In the genomic region with DNA sequence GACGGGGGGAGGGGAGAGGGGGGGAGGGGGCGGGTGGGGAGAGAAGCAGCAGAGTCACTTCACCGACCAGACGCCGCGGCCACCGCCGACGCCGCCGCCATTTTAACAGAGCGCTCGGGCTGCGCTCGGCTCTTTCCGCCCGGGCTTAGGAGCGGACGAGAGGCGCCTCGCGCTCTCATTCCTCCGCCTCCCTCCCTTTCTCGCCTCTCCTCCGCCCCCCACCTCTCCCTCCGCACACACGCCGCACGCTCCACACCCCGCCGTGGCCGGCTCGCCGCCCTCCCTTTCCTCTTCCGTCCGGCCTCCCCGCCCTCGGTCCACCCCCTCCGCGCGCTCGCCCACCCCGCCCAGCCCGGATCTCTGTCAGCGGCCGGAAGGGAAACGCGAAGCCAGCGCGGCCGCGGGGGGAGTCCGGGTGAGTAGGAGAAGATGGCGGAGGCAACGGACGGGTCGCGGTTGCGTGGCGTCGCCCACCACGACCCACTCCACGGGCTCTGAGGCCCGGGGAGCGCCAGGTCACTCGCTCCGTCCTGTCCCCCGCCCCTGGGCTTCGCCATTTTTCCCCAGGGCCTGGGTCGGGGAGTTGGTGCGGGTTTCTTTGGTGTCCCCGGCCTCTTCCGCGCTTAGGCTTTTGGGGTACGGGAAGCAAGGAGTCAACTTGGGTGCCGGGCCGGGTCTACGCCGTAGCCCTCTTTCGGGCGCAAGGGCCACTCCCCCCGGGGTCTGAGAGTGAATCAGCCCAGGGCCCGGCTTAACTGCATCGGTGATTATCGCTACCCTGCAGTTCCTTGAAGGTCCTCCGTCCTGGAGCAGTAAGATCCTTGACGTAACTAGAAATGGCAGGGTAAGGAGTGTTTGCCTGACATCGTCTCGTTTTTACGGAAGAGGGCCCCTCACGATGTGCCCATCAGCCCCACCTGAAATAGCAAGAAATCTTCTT, we compare ENCODE assay signal across 8 cellular contexts. TPM values are rescaled to one million over a fixed set of nuclear protein-coding genes. Genes with fewer than 3 reads are reported as not detected.
DNase-seq lines count a peak whose midpoint lies in the region; ATAC-seq, FAIRE-seq and TF ChIP-seq lines count a peak whose summit lies in the region.

A gene with protein sequence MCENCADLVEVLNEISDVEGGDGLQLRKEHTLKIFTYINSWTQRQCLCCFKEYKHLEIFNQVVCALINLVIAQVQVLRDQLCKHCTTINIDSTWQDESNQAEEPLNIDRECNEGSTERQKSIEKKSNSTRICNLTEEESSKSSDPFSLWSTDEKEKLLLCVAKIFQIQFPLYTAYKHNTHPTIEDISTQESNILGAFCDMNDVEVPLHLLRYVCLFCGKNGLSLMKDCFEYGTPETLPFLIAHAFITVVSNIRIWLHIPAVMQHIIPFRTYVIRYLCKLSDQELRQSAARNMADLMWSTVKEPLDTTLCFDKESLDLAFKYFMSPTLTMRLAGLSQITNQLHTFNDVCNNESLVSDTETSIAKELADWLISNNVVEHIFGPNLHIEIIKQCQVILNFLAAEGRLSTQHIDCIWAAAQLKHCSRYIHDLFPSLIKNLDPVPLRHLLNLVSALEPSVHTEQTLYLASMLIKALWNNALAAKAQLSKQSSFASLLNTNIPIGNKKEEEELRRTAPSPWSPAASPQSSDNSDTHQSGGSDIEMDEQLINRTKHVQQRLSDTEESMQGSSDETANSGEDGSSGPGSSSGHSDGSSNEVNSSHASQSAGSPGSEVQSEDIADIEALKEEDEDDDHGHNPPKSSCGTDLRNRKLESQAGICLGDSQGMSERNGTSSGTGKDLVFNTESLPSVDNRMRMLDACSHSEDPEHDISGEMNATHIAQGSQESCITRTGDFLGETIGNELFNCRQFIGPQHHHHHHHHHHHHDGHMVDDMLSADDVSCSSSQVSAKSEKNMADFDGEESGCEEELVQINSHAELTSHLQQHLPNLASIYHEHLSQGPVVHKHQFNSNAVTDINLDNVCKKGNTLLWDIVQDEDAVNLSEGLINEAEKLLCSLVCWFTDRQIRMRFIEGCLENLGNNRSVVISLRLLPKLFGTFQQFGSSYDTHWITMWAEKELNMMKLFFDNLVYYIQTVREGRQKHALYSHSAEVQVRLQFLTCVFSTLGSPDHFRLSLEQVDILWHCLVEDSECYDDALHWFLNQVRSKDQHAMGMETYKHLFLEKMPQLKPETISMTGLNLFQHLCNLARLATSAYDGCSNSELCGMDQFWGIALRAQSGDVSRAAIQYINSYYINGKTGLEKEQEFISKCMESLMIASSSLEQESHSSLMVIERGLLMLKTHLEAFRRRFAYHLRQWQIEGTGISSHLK (N-terminal part only) (minus strand): TSS at position 123 of the 940 bp plus-strand sequence. CDS start 395 bp downstream, outside the sequence.

- no peaks in the 10 kb centered on the region for H3K9me3 Mint-ChIP-seq in activated naive CD8-positive, alpha-beta T cell treated with anti-CD3 and anti-CD28 coated beads, Interleukin-2, amount 50 U/mL, for 24 hours

- H3K9me3 ChIP-seq in pancreas (no peaks in the 10 kb centered on the region), thyroid gland (no peaks in the 10 kb centered on the region)

- 0 to 2% methylated on average over 77 to 89 of the region's 91 CpGs for WGBS in pancreas, 2 donors
- 0 to 1% methylated on average over 38 to 56 of the region's 91 CpGs for WGBS in thyroid gland, 2 donors

- intact Hi-C loops in Right ventricle myocardium superior (cut with DNase I) = no loop called here
- intact Hi-C loops in pancreas (cut with DNase I) = loop anchor here in 1 of 3 donors (10.0 kb wide), 1 partner anchor 64 kb away; a partner anchor contains a TSS
- intact Hi-C loops in thyroid gland (cut with DNase I) = loop anchor here (10.0 kb wide), 1 partner anchor 64 kb away; a partner anchor contains a TSS

- H3K36me3 Mint-ChIP-seq in activated naive CD8-positive, alpha-beta T cell treated with anti-CD3 and anti-CD28 coated beads, Interleukin-2, amount 50 U/mL, for 24 hours (ENCODE audit: low read depth) = peaks cover 12% of the 10 kb centered on the region

- TF ChIP-seq CTCF in GM10266 (IDR thresholded peaks at IDR 0.05; ENCODE audit: control insufficient read depth, insufficient read depth, low read depth, missing control alignments) (no peak), pancreas (IDR thresholded peaks at IDR 0.05) (no peak), thyroid gland (IDR thresholded peaks at IDR 0.05) (peak in 1 of 6 experiments; percentile 16)

- no peaks in the 10 kb centered on the region for H3K27me3 Mint-ChIP-seq in activated naive CD8-positive, alpha-beta T cell treated with anti-CD3 and anti-CD28 coated beads, Interleukin-2, amount 50 U/mL, for 24 hours

- peak; percentile 80 for ATAC-seq in HG02678 (IDR thresholded peaks at IDR 0.05; ENCODE audit: unreplicated experiment)
- peak; percentile 92 for ATAC-seq in activated naive CD8-positive, alpha-beta T cell treated with anti-CD3 and anti-CD28 coated beads, Interleukin-2, amount 50 U/mL, for 24 hours
- ATAC-seq in Right ventricle myocardium superior (ENCODE audit: poor library complexity) = peak; percentile 96
- peak; percentile 91 to 96 (median 92) for ATAC-seq in pancreas

- peaks cover 32% of the 10 kb centered on the region for H3K4me1 Mint-ChIP-seq in activated naive CD8-positive, alpha-beta T cell treated with anti-CD3 and anti-CD28 coated beads, Interleukin-2, amount 50 U/mL, for 24 hours

- H3K4me3 ChIP-seq in pancreas (peak within 1 kb of the TSS; percentile 66 to 89 (median 85)), thyroid gland (replicated peaks in 1 of 3) (peak within 1 kb of the TSS; percentile 53 to 89 (median 84))

- no peaks in the 10 kb centered on the region for H3K27me3 ChIP-seq in pancreas
- no peaks in the 10 kb centered on the region for H3K27me3 ChIP-seq in thyroid gland

- peak within 1 kb of the TSS; percentile 90 for H3K27ac Mint-ChIP-seq in activated naive CD8-positive, alpha-beta T cell treated with anti-CD3 and anti-CD28 coated beads, Interleukin-2, amount 50 U/mL, for 24 hours

- TF ChIP-seq POLR2A in thyroid gland (IDR thresholded peaks at IDR 0.05) = peak in 1 of 2 donors; percentile 87

- H3K27ac ChIP-seq in pancreas = peak within 1 kb of the TSS; percentile 88 to 98 (median 95)
- peak within 1 kb of the TSS; percentile 82 to 99 (median 96) for H3K27ac ChIP-seq in thyroid gland

- peak; percentile 94 for DNase-seq in GM10266 (ENCODE audit: extremely low spot score)
- peak; percentile 81 for DNase-seq in NCI-H1417 treated with DMSO at 0.1 percent for 48 hours (lab: John Stamatoyannopoulos, UW)
- peak; percentile 97 for DNase-seq in SW480 (ENCODE audit: low spot score)
- DNase-seq in activated naive CD8-positive, alpha-beta T cell treated with anti-CD3 and anti-CD28 coated beads, Interleukin-2, amount 50 U/mL, for 24 hours = peak; percentile 93
- DNase-seq in Right ventricle myocardium superior = peak; percentile 96
- DNase-seq in pancreas = peak; percentile 93 to 96 (median 96)
- DNase-seq in thyroid gland = peak; percentile 94 to 95

- H3K4me3 Mint-ChIP-seq in activated naive CD8-positive, alpha-beta T cell treated with anti-CD3 and anti-CD28 coated beads, Interleukin-2, amount 50 U/mL, for 24 hours = peak within 1 kb of the TSS; percentile 91

- H3K4me1 ChIP-seq in pancreas (peaks cover 2 to 20% (median 12%) of the 10 kb centered on the region in 3 donors), thyroid gland (peaks cover 11 to 15% of the 10 kb centered on the region in 2 donors)

- FAIRE-seq in pancreas (lab: Jason Lieb, UNC) = no peak

- H3K36me3 ChIP-seq in pancreas (no peaks in the 10 kb centered on the region), thyroid gland (no peaks in the 10 kb centered on the region)

RNA-seq across cellular contexts. Expression of the gene that starts here (rescaled TPM):
- total RNA-seq in Right ventricle myocardium superior (43.5 TPM), pancreas (10 to 100 TPM; 30.0 to 58.9 (median 45.1) TPM), thyroid gland (100 to 1,000 TPM; 171 to 271 (median 231) TPM)
- 10 to 100 TPM; 33.6 to 50.1 TPM for polyA plus RNA-seq in pancreas

Comparison
In these comparisons a context has a peak if more than half of its experiments do, and no peak if none do; other contexts are left out.
1. Peak in every context shown above with its lines: DNase-seq, ATAC-seq, H3K4me3 ChIP-seq and H3K27ac ChIP-seq.